In genomic region chr2:120230515-120231471, GRCh38 we compare ENCODE assay signal across 1 cellular context.
TF ChIP-seq lines count a peak whose summit lies in the region.

No MANE protein-coding gene starts in this region.

TF ChIP-seq in HepG2, 621 proteins besides CTCF, POLR2A, EP300 and RAD21 (continued from another document and continues in another):
- TF ChIP-seq SOX6 (IDR thresholded peaks at IDR 0.05) (no peak), SOX6 (CRISPR knock-in tag; IDR thresholded peaks at IDR 0.05) (0 out of 2 replicates have a peak, but pooled peaks have one; percentile 15), NFAT5 (CRISPR knock-in tag; IDR thresholded peaks at IDR 0.05) (no peak), ZNF691 (CRISPR knock-in tag; IDR thresholded peaks at IDR 0.05; ENCODE audit: borderline replicate concordance, low read depth) (no peak), ZKSCAN8 (CRISPR knock-in tag; IDR thresholded peaks at IDR 0.05; ENCODE audit: borderline replicate concordance) (no peak), ZNF331 (CRISPR knock-in tag; IDR thresholded peaks at IDR 0.05) (no peak), GMEB1 (CRISPR knock-in tag; IDR thresholded peaks at IDR 0.05; ENCODE audit: borderline replicate concordance) (no peak), ZNF615 (CRISPR knock-in tag; IDR thresholded peaks at IDR 0.05; ENCODE audit: borderline replicate concordance) (no peak), BCL6 (CRISPR knock-in tag; IDR thresholded peaks at IDR 0.05) (no peak), TBP (CRISPR knock-in tag; IDR thresholded peaks at IDR 0.05) (no peak), CAMTA2 (CRISPR knock-in tag; IDR thresholded peaks at IDR 0.05; ENCODE audit: borderline replicate concordance) (0 out of 2 replicates have a peak, but pooled peaks have one; percentile 44), MATR3 (CRISPR knock-in tag; IDR thresholded peaks at IDR 0.05) (no peak), JUN (CRISPR knock-in tag; IDR thresholded peaks at IDR 0.05) (no peak), ZBTB21 (CRISPR knock-in tag; IDR thresholded peaks at IDR 0.05) (peak; percentile 53; the same call in 1 of the 2 replicates), ZNF687 (CRISPR knock-in tag; IDR thresholded peaks at IDR 0.05) (peak; percentile 51), ZNF275 (CRISPR knock-in tag; IDR thresholded peaks at IDR 0.05; ENCODE audit: borderline replicate concordance) (no peak), KMT2A (CRISPR knock-in tag; IDR thresholded peaks at IDR 0.05) (no peak), CEBPZ (IDR thresholded peaks at IDR 0.05; ENCODE audit: low read length) (no peak), ZNF619 (CRISPR knock-in tag; IDR thresholded peaks at IDR 0.05) (0 out of 2 replicates have a peak, but pooled peaks have one; percentile 33), ZNF292 (CRISPR knock-in tag; IDR thresholded peaks at IDR 0.05; ENCODE audit: borderline replicate concordance, low read depth) (no peak), POGZ (CRISPR knock-in tag; IDR thresholded peaks at IDR 0.05) (no peak), ZFX (CRISPR knock-in tag; IDR thresholded peaks at IDR 0.05; ENCODE audit: low read depth) (peak; percentile 25; the same call in 1 of the 2 replicates), HIC2 (CRISPR knock-in tag; IDR thresholded peaks at IDR 0.05; ENCODE audit: low read depth) (peak; percentile 71), EED (CRISPR knock-in tag; IDR thresholded peaks at IDR 0.05) (0 out of 2 replicates have a peak, but pooled peaks have one; percentile 64), ZFP37 (CRISPR knock-in tag; IDR thresholded peaks at IDR 0.05; ENCODE audit: borderline replicate concordance) (no peak), HNRNPL (IDR thresholded peaks at IDR 0.05; ENCODE audit: low read depth, low read length) (0 out of 2 replicates have a peak, but pooled peaks have one; percentile 21), ZBTB43 (CRISPR knock-in tag; conservative IDR thresholded peaks at IDR 0.05) (no peak), FOXO4 (CRISPR knock-in tag; conservative IDR thresholded peaks at IDR 0.05) (no peak), STAT6 (CRISPR knock-in tag; IDR thresholded peaks at IDR 0.05; ENCODE audit: borderline replicate concordance) (no peak)
